17 cellular contexts compared by ENCODE assay signal in the genomic region with DNA sequence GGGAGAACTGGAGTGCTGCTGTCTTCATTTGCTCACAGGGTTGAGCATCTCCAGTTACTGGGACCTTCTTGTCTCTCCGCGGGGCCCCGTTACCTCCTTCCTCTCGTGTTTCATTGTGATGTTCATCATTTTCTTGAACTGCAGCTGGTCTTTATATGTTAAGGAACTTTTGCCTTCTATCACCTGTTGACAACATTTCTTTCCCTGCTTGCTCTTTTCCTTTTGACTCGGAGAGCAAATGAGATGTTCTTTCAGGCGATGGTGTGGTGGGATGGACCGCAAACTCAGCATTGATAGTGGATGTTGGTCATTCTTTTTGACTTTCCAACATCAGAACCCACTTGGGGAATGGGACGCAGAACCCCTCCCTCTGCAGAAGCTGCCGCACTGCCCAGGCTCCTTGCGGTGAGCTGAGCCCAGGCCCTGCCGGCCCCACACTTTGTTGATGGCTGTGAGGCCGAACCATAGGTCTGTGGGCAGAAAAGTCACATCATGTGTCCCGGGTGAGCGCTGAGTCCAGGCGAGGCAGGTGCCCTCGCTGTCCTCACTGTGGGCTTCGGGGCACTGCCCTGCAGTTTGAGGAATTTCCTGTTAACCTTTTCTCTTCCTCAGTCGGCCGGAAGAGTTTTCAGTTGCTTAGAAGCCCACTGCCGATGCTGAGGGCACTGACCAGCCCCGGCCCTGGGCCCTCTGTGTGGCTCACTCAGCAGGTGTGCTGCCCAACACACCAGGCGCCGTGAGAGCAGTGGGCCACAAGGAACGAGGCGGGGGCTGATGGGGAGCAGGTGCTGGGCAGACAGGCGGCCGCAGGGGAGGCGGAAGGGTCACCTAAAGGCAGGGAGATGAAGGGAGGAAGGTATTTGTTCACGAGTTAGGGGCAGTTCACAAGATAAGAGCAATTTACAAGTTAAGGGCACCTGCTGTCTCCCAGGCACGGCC. TPM values are rescaled to one million over a fixed set of nuclear protein-coding genes. Genes with fewer than 3 reads are reported as not detected.
DNase-seq lines count a peak whose midpoint lies in the region; ATAC-seq, FAIRE-seq and TF ChIP-seq lines count a peak whose summit lies in the region.
"Had no signal": no experiment of that assay in that cellular context is flagged by ENCODE, and none has a peak within 500 bp of the region (broad histone marks: within the 10 kb centered on the region; RNA-seq: fewer than 3 reads in every experiment).

No MANE protein-coding gene starts in this region.

- H3K4me3 Mint-ChIP-seq in Caco-2 (ENCODE audit: unreplicated experiment) (peak overlapping the region; percentile 22), neural crest cell (peak overlapping the region; percentile 54)
- H3K4me3 Mint-ChIP-seq: B cell; CD4-positive, alpha-beta T cell had no signal

- H3K9me3 Mint-ChIP-seq in Caco-2 (ENCODE audit: unreplicated experiment) = no peaks in the 10 kb centered on the region
- no peaks in the 10 kb centered on the region for H3K9me3 Mint-ChIP-seq in neural crest cell
- H3K9me3 Mint-ChIP-seq: CD4-positive, alpha-beta T cell had no signal

- POLR2A ChIA-PET in Caco-2 (lab: Charles Lee) (no interaction called here), HEK293 (lab: Yijun Ruan, JAX) (interaction anchor here (1.5 kb wide), 1 partner anchor 16 kb away, joined by 3 read pairs; no protein-coding TSS in a partner anchor)

- no peak for FAIRE-seq in frontal cortex (lab: Jason Lieb, UNC)
- FAIRE-seq: A204.1, GM12891 had no signal

- no peak overlapping the region; the same call in 1 of the 2 replicates for H3K27ac ChIP-seq in HEK293 (ENCODE audit: extremely low read depth, low read depth, low read length)
- H3K27ac ChIP-seq: GM23248 had no signal

- H3K27ac Mint-ChIP-seq in Caco-2 (ENCODE audit: unreplicated experiment) (peak overlapping the region; percentile 80), neural crest cell (ENCODE audit: unreplicated experiment) (no peak overlapping the region)
- H3K27ac Mint-ChIP-seq: B cell; CD4-positive, alpha-beta T cell had no signal

- peaks cover 31% of the 10 kb centered on the region for H3K4me1 Mint-ChIP-seq in Caco-2 (ENCODE audit: low read depth, unreplicated experiment)
- peaks cover 34% of the 10 kb centered on the region for H3K4me1 Mint-ChIP-seq in neural crest cell

- H3K9me3 ChIP-seq in Caco-2 = no peaks in the 10 kb centered on the region
- H3K9me3 ChIP-seq in HEK293 (ENCODE audit: control insufficient read depth, insufficient read depth, low read depth, low read length) = no peaks in the 10 kb centered on the region

- TF ChIP-seq CTCF in Caco-2 (IDR thresholded peaks at IDR 0.05; ENCODE audit: insufficient read depth in 1 of 2, low read depth in 1 of 2, low read length in 1 of 2, severe bottlenecking in 1 of 2, unreplicated experiment in 1 of 2) (no peak), HEK293 (tag by site-specific recombination; IDR thresholded peaks at IDR 0.05) (no peak), neural crest cell (conservative IDR thresholded peaks at IDR 0.05) (no peak)

- H3K27me3 Mint-ChIP-seq in Caco-2 (ENCODE audit: insufficient read depth, unreplicated experiment) (no peaks in the 10 kb centered on the region), neural crest cell (ENCODE audit: low read depth) (peaks cover 27% of the 10 kb centered on the region)

- intact Hi-C loops in Caco-2 (cut with micrococcal nuclease; ENCODE audit: unreplicated experiment) = no loop called here

- peaks cover 83% of the 10 kb centered on the region for H3K36me3 Mint-ChIP-seq in Caco-2 (ENCODE audit: insufficient read depth, unreplicated experiment)
- H3K36me3 Mint-ChIP-seq in neural crest cell (ENCODE audit: low read depth) = peaks cover 14% of the 10 kb centered on the region

- TF ChIP-seq POLR2A in Raji (IDR thresholded peaks at IDR 0.05; ENCODE audit: insufficient read depth, low read depth, low read length) = peak; percentile 20; the same call in 1 of the 2 replicates

- ATAC-seq in HG02623 (IDR thresholded peaks at IDR 0.05; ENCODE audit: unreplicated experiment) = no peak

- H3K4me1 ChIP-seq in Caco-2 = peaks cover 28% of the 10 kb centered on the region
- H3K4me1 ChIP-seq in HEK293 (ENCODE audit: control insufficient read depth, insufficient read depth, low read length) = peaks cover 8% of the 10 kb centered on the region

- DNase-seq in Caco-2 = peak; percentile 57 to 66
- DNase-seq in neural crest cell (ENCODE audit: low read depth, low spot score) = no peak
- no peak for DNase-seq in GF-D8 (lab: John Stamatoyannopoulos, UW)
- DNase-seq in frontal cortex (ENCODE audit: low spot score in 2 of 2) = no peak
- DNase-seq: C1 segment of cervical spinal cord; CD4-positive, alpha-beta T cell; DMS79; GM23248; H7 had no signal

- CTCF ChIA-PET in Caco-2 (lab: Charles Lee) = no interaction called here
- CTCF ChIA-PET in HEK293 (lab: Yijun Ruan, JAX) = interaction anchor here (1.4 to 3.1 kb wide), 2 partner anchors 74 kb away, joined by 7 to 20 read pairs; no protein-coding TSS in a partner anchor

- no TSS peak for BruUV-seq in Caco-2 (replicated peaks; lab: Mats Ljungman, UMichigan)

- H3K27me3 ChIP-seq in Caco-2 (replicated peaks; ENCODE audit: control insufficient read depth, insufficient read depth, low read length) = no peaks in the 10 kb centered on the region

- peaks cover 11% of the 10 kb centered on the region for H3K36me3 ChIP-seq in Caco-2 (ENCODE audit: control insufficient read depth, insufficient read depth, low read length)
- peaks cover 5 to 23% of the 10 kb centered on the region in 2 experiments; a peak in 2 of 3 replicates for H3K36me3 ChIP-seq in HEK293 (ENCODE audit: control insufficient read depth in 2 of 2, insufficient read depth in 1 of 2, low read length in 2 of 2)

- no peak overlapping the region for H3K4me3 ChIP-seq in Caco-2 (ENCODE audit: low read depth, low read length)
- H3K4me3 ChIP-seq in HEK293 (ENCODE audit: low read depth, low read length) = no peak overlapping the region
- H3K4me3 ChIP-seq: GM23248 had no signal

TF ChIP-seq in HEK293, 187 proteins besides CTCF, POLR2A, EP300 and RAD21:
- peak; percentile 5; the same call in 1 of the 2 replicates for TF ChIP-seq ZNF600 (tag by site-specific recombination; IDR thresholded peaks at IDR 0.05)
- peak; percentile 66 for TF ChIP-seq SCRT2 (tag by site-specific recombination; IDR thresholded peaks at IDR 0.05)
- TF ChIP-seq, protein P1, sequence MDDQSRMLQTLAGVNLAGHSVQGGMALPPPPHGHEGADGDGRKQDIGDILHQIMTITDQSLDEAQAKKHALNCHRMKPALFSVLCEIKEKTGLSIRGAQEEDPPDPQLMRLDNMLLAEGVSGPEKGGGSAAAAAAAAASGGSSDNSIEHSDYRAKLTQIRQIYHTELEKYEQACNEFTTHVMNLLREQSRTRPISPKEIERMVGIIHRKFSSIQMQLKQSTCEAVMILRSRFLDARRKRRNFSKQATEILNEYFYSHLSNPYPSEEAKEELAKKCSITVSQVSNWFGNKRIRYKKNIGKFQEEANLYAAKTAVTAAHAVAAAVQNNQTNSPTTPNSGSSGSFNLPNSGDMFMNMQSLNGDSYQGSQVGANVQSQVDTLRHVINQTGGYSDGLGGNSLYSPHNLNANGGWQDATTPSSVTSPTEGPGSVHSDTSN (CRISPR knock-in tag; IDR thresholded peaks at IDR 0.05) = no peak
- TF ChIP-seq ZIC2 (tag by site-specific recombination; IDR thresholded peaks at IDR 0.05) = peak; percentile 29; the same call in 1 of the 2 replicates
- TF ChIP-seq SCRT1 (tag by site-specific recombination; IDR thresholded peaks at IDR 0.05; ENCODE audit: borderline replicate concordance) = peak; percentile 68; the same call in 1 of the 2 replicates
TF ChIP-seq in HEK293: peak in this region for 4.

RNA-seq across cellular contexts. Expression of a gene that starts 7.4 kb away (rescaled TPM):
- total RNA-seq in Caco-2 (2022) (2,846 and 2,897 TPM in 2 replicates), neural crest cell (2,012 and 2,013 TPM in 2 replicates), frontal cortex (1,545 TPM)

RNA-seq across cellular contexts. Expression of a gene that starts 7.6 kb away (rescaled TPM):
- 40.4 and 50.0 TPM in 2 replicates for total RNA-seq in Caco-2 (2022)
- 2.7 and 3.1 TPM in 2 replicates for total RNA-seq in neural crest cell
- total RNA-seq in frontal cortex = 15.1 TPM

RNA-seq across cellular contexts. Expression of a gene that starts 45.5 kb away (rescaled TPM):
- 7.8 and 8.1 TPM in 2 replicates for total RNA-seq in Caco-2 (2022)
- 0.21 and 0.41 TPM in 2 replicates for total RNA-seq in neural crest cell
- total RNA-seq in frontal cortex = 2.4 TPM
- total RNA-seq: B cell; CD4-positive, alpha-beta T cell; G401; GM23248; HT1080 had no signal

RNA-seq across cellular contexts. Expression of a gene that starts 59.7 kb away (rescaled TPM):
- total RNA-seq in Caco-2 (2022) = 159 and 178 TPM in 2 replicates
- total RNA-seq in neural crest cell = 134 and 137 TPM in 2 replicates
- 84.8 TPM for total RNA-seq in frontal cortex

Comparison
In these comparisons a context has a peak if more than half of its experiments do, and no peak if none do; other contexts are left out.
1. DNase-seq: peak in Caco-2 (2 of 2); none in neural crest cell (single experiment), GF-D8 (single experiment) and frontal cortex (0 of 2).